In the genomic region with DNA sequence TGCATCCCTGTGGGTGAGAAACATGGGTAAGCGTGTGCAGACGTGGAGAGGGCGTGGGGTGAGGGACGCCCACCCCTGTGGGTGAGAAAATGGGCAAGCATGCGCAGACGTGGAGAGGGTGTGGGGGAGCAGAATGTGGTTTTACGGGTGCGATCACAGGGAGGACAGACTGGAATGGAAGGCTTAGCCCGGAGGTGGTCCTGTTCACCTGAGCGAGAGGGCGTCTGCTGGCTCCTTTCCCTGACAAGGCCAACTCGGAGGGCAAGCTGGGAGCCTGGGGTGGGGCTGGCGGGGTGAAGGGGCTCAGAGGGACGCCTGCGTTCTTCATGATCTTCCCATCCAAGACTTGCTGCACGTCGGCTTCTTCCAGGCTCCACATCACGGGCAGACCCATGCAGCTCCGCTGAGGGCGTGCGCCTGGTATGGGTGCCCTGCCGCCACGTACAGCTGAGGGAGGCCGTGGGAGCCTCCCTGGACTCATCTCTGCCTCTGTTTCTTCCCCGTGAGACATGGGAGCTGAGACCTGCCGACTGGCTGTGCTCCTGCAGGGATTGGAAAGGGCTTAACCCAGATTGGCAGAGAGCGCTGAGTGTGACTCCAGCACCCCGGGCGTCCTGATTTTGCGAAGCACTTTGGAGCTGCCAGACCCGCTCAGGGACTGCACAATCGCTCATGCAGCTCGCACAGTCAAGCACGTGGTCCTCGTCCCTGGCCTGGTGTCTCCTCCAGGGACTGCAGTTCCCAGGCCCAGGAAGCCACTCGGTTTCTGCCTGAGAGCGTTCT, we compare ENCODE assay signal across 16 cellular contexts.
"Had no signal": no experiment of that assay in that cellular context is flagged by ENCODE, and none has a peak within 500 bp of the region (broad histone marks: within the 10 kb centered on the region; RNA-seq: fewer than 3 reads in every experiment).

No MANE protein-coding gene starts in this region.

- H3K9me3 Mint-ChIP-seq: activated CD4-positive, alpha-beta T cell treated with anti-CD3 and anti-CD28 coated beads, Interleukin-2, amount 10 ng/mL, durations not matched to agents 24 days and 14 days; activated naive CD4-positive, alpha-beta T cell treated with anti-CD3 and anti-CD28 coated beads, Interleukin-2, amount 50 U/mL, for 24 hours; activated T-cell treated with anti-CD3 and anti-CD28 coated beads, Interleukin-2, amount 50 U/mL, for 4 hours; neural crest cell had no signal

- H3K36me3 Mint-ChIP-seq: activated naive CD4-positive, alpha-beta T cell treated with anti-CD3 and anti-CD28 coated beads, Interleukin-2, amount 50 U/mL, for 24 hours; naive B cell had no signal

- H3K27ac Mint-ChIP-seq: activated CD4-positive, alpha-beta T cell treated with anti-CD3 and anti-CD28 coated beads, Interleukin-2, amount 10 ng/mL, durations not matched to agents 24 days and 14 days; activated CD8-positive, alpha-beta T cell treated with anti-CD3 and anti-CD28 coated beads, Interleukin-2, amount 10 ng/mL, durations not matched to agents 7 days and 5 days; activated naive CD4-positive, alpha-beta T cell treated with anti-CD3 and anti-CD28 coated beads, Interleukin-2, amount 50 U/mL, for 24 hours; naive B cell; progenitor cell of endocrine pancreas; T-helper 2 cell treated with Interferon-gamma antibody and Interleukin-4, amounts not matched to agents 5 μg/mL and 100 μg/mL, for 36 hours had no signal

- DNase-seq: activated CD4-positive, alpha-beta T cell treated with anti-CD3 and anti-CD28 coated beads, Interleukin-2, amount 10 ng/mL, durations not matched to agents 24 days and 14 days; activated CD8-positive, alpha-beta T cell treated with anti-CD3 and anti-CD28 coated beads, Interleukin-2, amount 10 ng/mL, durations not matched to agents 7 days and 5 days; activated T-cell treated with anti-CD3 and anti-CD28 coated beads, Interleukin-2, amount 50 U/mL, for 4 hours; cerebellar nuclear complex; effector CD4-positive, alpha-beta T cell; gastrocnemius medialis; kidney; mucosa of descending colon; naive B cell; stimulated activated CD4-positive, alpha-beta T cell treated with anti-CD3 and anti-CD28 coated beads, Interleukin-15, amount 100 ng/mL, for 24 hours; stimulated activated CD4-positive, alpha-beta T cell treated with anti-CD3 and anti-CD28 coated beads, Interleukin-2, amount 100 ng/mL, for 48 hours had no signal

- H3K27me3 Mint-ChIP-seq: activated CD4-positive, alpha-beta T cell treated with anti-CD3 and anti-CD28 coated beads, Interleukin-2, amount 10 ng/mL, durations not matched to agents 24 days and 14 days; activated naive CD4-positive, alpha-beta T cell treated with anti-CD3 and anti-CD28 coated beads, Interleukin-2, amount 50 U/mL, for 24 hours had no signal

- H3K4me3 Mint-ChIP-seq: activated CD4-positive, alpha-beta T cell treated with anti-CD3 and anti-CD28 coated beads, Interleukin-2, amount 10 ng/mL, durations not matched to agents 24 days and 14 days; activated CD8-positive, alpha-beta T cell treated with anti-CD3 and anti-CD28 coated beads, Interleukin-2, amount 10 ng/mL, durations not matched to agents 7 days and 5 days; activated naive CD4-positive, alpha-beta T cell treated with anti-CD3 and anti-CD28 coated beads, Interleukin-2, amount 50 U/mL, for 24 hours; activated T-cell treated with anti-CD3 and anti-CD28 coated beads, Interleukin-2, amount 50 U/mL, for 4 hours; naive B cell; neural crest cell; T-helper 2 cell treated with Interferon-gamma antibody and Interleukin-4, amounts not matched to agents 5 μg/mL and 100 μg/mL, for 36 hours had no signal

- ATAC-seq: activated CD8-positive, alpha-beta T cell treated with anti-CD3 and anti-CD28 coated beads, Interleukin-2, amount 10 ng/mL, durations not matched to agents 7 days and 5 days; activated T-cell treated with anti-CD3 and anti-CD28 coated beads, Interleukin-2, amount 50 U/mL, for 4 hours; gastrocnemius medialis; left lung; mucosa of descending colon had no signal

- H3K4me1 Mint-ChIP-seq: activated CD4-positive, alpha-beta T cell treated with anti-CD3 and anti-CD28 coated beads, Interleukin-2, amount 10 ng/mL, durations not matched to agents 24 days and 14 days; activated naive CD4-positive, alpha-beta T cell treated with anti-CD3 and anti-CD28 coated beads, Interleukin-2, amount 50 U/mL, for 24 hours had no signal
